In the genomic region with DNA sequence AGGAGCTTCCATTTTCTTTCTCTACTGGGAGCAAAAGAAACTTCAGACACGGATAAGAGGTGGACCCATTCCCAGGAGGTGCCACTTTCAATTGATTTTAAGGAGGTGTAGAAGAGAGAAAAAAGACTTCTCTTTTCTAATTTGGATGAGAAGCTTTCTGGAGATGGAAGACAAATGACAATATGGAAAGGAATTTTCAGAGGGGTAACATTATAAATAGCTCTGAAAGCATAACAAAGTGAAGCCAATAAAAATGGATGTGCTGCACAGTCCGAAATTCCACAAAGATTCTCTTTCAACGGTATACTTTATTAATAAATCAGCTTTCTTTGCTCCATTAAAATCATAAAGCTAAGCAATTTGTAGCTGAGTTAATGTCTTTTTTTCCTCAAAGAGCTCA, we compare ENCODE assay signal across 1 cellular context.
TF ChIP-seq lines count a peak whose summit lies in the region.

No MANE protein-coding gene starts in this region.

TF ChIP-seq in GM23338, 12 proteins besides CTCF, POLR2A, EP300 and RAD21 (continued from another document):
- TF ChIP-seq, protein P1, sequence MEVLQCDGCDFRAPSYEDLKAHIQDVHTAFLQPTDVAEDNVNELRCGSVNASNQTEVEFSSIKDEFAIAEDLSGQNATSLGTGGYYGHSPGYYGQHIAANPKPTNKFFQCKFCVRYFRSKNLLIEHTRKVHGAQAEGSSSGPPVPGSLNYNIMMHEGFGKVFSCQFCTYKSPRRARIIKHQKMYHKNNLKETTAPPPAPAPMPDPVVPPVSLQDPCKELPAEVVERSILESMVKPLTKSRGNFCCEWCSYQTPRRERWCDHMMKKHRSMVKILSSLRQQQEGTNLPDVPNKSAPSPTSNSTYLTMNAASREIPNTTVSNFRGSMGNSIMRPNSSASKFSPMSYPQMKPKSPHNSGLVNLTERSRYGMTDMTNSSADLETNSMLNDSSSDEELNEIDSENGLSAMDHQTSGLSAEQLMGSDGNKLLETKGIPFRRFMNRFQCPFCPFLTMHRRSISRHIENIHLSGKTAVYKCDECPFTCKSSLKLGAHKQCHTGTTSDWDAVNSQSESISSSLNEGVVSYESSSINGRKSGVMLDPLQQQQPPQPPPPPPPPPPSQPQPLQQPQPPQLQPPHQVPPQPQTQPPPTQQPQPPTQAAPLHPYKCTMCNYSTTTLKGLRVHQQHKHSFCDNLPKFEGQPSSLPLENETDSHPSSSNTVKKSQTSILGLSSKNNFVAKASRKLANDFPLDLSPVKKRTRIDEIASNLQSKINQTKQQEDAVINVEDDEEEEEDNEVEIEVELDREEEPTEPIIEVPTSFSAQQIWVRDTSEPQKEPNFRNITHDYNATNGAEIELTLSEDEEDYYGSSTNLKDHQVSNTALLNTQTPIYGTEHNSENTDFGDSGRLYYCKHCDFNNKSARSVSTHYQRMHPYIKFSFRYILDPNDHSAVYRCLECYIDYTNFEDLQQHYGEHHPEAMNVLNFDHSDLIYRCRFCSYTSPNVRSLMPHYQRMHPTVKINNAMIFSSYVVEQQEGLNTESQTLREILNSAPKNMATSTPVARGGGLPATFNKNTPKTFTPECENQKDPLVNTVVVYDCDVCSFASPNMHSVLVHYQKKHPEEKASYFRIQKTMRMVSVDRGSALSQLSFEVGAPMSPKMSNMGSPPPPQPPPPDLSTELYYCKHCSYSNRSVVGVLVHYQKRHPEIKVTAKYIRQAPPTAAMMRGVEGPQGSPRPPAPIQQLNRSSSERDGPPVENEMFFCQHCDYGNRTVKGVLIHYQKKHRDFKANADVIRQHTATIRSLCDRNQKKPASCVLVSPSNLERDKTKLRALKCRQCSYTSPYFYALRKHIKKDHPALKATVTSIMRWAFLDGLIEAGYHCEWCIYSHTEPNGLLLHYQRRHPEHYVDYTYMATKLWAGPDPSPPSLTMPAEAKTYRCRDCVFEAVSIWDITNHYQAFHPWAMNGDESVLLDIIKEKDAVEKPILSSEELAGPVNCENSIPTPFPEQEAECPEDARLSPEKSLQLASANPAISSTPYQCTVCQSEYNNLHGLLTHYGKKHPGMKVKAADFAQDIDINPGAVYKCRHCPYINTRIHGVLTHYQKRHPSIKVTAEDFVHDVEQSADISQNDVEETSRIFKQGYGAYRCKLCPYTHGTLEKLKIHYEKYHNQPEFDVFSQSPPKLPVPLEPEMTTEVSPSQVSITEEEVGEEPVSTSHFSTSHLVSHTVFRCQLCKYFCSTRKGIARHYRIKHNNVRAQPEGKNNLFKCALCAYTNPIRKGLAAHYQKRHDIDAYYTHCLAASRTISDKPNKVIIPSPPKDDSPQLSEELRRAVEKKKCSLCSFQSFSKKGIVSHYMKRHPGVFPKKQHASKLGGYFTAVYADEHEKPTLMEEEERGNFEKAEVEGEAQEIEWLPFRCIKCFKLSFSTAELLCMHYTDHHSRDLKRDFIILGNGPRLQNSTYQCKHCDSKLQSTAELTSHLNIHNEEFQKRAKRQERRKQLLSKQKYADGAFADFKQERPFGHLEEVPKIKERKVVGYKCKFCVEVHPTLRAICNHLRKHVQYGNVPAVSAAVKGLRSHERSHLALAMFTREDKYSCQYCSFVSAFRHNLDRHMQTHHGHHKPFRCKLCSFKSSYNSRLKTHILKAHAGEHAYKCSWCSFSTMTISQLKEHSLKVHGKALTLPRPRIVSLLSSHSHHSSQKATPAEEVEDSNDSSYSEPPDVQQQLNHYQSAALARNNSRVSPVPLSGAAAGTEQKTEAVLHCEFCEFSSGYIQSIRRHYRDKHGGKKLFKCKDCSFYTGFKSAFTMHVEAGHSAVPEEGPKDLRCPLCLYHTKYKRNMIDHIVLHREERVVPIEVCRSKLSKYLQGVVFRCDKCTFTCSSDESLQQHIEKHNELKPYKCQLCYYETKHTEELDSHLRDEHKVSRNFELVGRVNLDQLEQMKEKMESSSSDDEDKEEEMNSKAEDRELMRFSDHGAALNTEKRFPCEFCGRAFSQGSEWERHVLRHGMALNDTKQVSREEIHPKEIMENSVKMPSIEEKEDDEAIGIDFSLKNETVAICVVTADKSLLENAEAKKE (CRISPR knock-in tag; IDR thresholded peaks at IDR 0.05), result no peak
- TF ChIP-seq POLR2AphosphoS5 (IDR thresholded peaks at IDR 0.05; ENCODE audit: low read depth) (no peak), STAT1 (IDR thresholded peaks at IDR 0.05; ENCODE audit: unreplicated experiment) (no peak), EZH2phosphoT487 (IDR thresholded peaks at IDR 0.05; ENCODE audit: unreplicated experiment) (no peak), EZH2 (IDR thresholded peaks at IDR 0.05; ENCODE audit: low read depth, unreplicated experiment) (no peak), ZNF331 (CRISPR knock-in tag; IDR thresholded peaks at IDR 0.05; ENCODE audit: low read depth) (no peak), NANOG (IDR thresholded peaks at IDR 0.05; ENCODE audit: borderline replicate concordance) (no peak), ETS1 (IDR thresholded peaks at IDR 0.05) (no peak), JUNB (IDR thresholded peaks at IDR 0.05; ENCODE audit: unreplicated experiment) (no peak), CREB1 (CRISPR knock-in tag; IDR thresholded peaks at IDR 0.05; ENCODE audit: low read depth) (no peak)
